16 cellular contexts compared by ENCODE assay signal in genomic region chr10:356452-356851, GRCh38.
"Had no signal": no experiment of that assay in that cellular context is flagged by ENCODE, and none has a peak within 500 bp of the region (broad histone marks: within the 10 kb centered on the region; RNA-seq: fewer than 3 reads in every experiment).

No MANE protein-coding gene starts in this region.

- H3K4me1 ChIP-seq: ascending aorta, psoas muscle, testis had no signal

- H3K4me3 ChIP-seq: ascending aorta, esophagus muscularis mucosa, lung, psoas muscle, testis had no signal

- H3K27me3 ChIP-seq: ascending aorta, esophagus muscularis mucosa, testis had no signal

- ATAC-seq: activated CD4-positive, alpha-beta T cell treated with anti-CD3 and anti-CD28 coated beads for 36 hours; activated naive CD8-positive, alpha-beta T cell treated with anti-CD3 and anti-CD28 coated beads, Interleukin-2, amount 50 U/mL, for 24 hours; activated T-cell treated with anti-CD3 and anti-CD28 coated beads, Interleukin-2, amount 50 U/mL, for 72 hours; left colon; psoas muscle had no signal

- FAIRE-seq: colon had no signal

- DNase-seq: activated CD4-positive, alpha-beta memory T cell treated with anti-CD3 and anti-CD28 coated beads, Interleukin-2, amount 10 ng/mL, durations not matched to agents 7 days and 5 days; activated CD4-positive, alpha-beta T cell treated with anti-CD3 and anti-CD28 coated beads for 36 hours; activated naive CD4-positive, alpha-beta T cell treated with Interleukin-2 at 50 U/mL for 16 hours; activated naive CD8-positive, alpha-beta T cell treated with anti-CD3 and anti-CD28 coated beads, Interleukin-2, amount 50 U/mL, for 24 hours; activated T-cell treated with anti-CD3 and anti-CD28 coated beads, Interleukin-2, amount 50 U/mL, for 72 hours; left colon; nephron progenitor cell; psoas muscle; stimulated activated CD4-positive, alpha-beta T cell treated with anti-CD3 and anti-CD28 coated beads, Interleukin-2, amount 100 ng/mL, for 48 hours; T1000; testis had no signal

- H3K9me3 ChIP-seq: ascending aorta, esophagus muscularis mucosa, psoas muscle, testis had no signal

- H3K27ac ChIP-seq: ascending aorta, esophagus muscularis mucosa, psoas muscle, testis, VCaP had no signal
